8 cellular contexts compared by ENCODE assay signal in genomic region chr3:151168269-151169094, GRCh38. TPM values are rescaled to one million over a fixed set of nuclear protein-coding genes. Genes with fewer than 3 reads are reported as not detected.
A peak's percentile ranks its signal among the peaks of the same experiment; 100 is the strongest.
DNase-seq lines count a peak whose midpoint lies in the region; ATAC-seq, FAIRE-seq and TF ChIP-seq lines count a peak whose summit lies in the region.

No MANE protein-coding gene starts in this region.

- peaks cover 30% of the 10 kb centered on the region for H3K4me1 ChIP-seq in CD8-positive, alpha-beta memory T cell (ENCODE audit: insufficient read depth, low read length)
- H3K4me1 ChIP-seq in OCI-LY3 (ENCODE audit: low read length) (peaks cover 42% of the 10 kb centered on the region), thoracic aorta (ENCODE audit: control insufficient read depth in 1 of 2, low read depth in 2 of 2) (no peaks in the 10 kb centered on the region)

- H3K9ac ChIP-seq in OCI-LY3 (ENCODE audit: low read length) = no peak overlapping the region

- no peaks in the 10 kb centered on the region for H3K79me2 ChIP-seq in OCI-LY3 (ENCODE audit: low read length)

- no peaks in the 10 kb centered on the region for H3K36me3 Mint-ChIP-seq in CD8-positive, alpha-beta memory T cell

- TF ChIP-seq CTCF in OCI-LY3 (IDR thresholded peaks at IDR 0.05; ENCODE audit: low read depth, low read length) (peak; percentile 94), fibroblast of mammary gland (conservative IDR thresholded peaks at IDR 0.05; ENCODE audit: control insufficient read depth, insufficient read depth, low read depth, low read length) (peak; percentile 88), thoracic aorta (IDR thresholded peaks at IDR 0.05) (peak; percentile 60)

- H3K27me3 Mint-ChIP-seq in CD8-positive, alpha-beta memory T cell = peaks cover 0 to 2% of the 10 kb centered on the region in 2 donors

- H2AFZ ChIP-seq in OCI-LY3 (ENCODE audit: low read depth, low read length) = no peak overlapping the region

- H3K4me3 ChIP-seq in CD8-positive, alpha-beta memory T cell (ENCODE audit: low read length) = no peak overlapping the region
- H3K4me3 ChIP-seq in OCI-LY3 (ENCODE audit: low read length) (no peak overlapping the region), fibroblast of mammary gland (ENCODE audit: control insufficient read depth, low read depth, low read length) (no peak overlapping the region), thoracic aorta (no peak overlapping the region)

- H3K9me3 ChIP-seq in CD8-positive, alpha-beta memory T cell (ENCODE audit: low read length) = no peaks in the 10 kb centered on the region
- H3K9me3 ChIP-seq in OCI-LY3 (ENCODE audit: insufficient read depth, low read length) (no peaks in the 10 kb centered on the region), thoracic aorta (no peaks in the 10 kb centered on the region)

- no peaks in the 10 kb centered on the region for H3K36me3 ChIP-seq in CD8-positive, alpha-beta memory T cell (ENCODE audit: insufficient read depth, low read length)
- H3K36me3 ChIP-seq in OCI-LY3 (replicated peaks; ENCODE audit: low read depth, low read length) (no peaks in the 10 kb centered on the region), thoracic aorta (no peaks in the 10 kb centered on the region)

- DNase-seq in CD8-positive, alpha-beta memory T cell = peak; percentile 58 to 86 (median 74)
- DNase-seq in HTR-8/SVneo (ENCODE audit: insufficient read length, low spot score) = peak; percentile 59
- peak; percentile 82 for DNase-seq in activated T-cell treated with anti-CD3 and anti-CD28 coated beads, Interleukin-2, amount 50 U/mL, for 1 hour
- DNase-seq in fibroblast of mammary gland (ENCODE audit: low read depth) = peak; percentile 62
- peak in 38 of 56 donors; percentile 5 to 82 (median 32) for DNase-seq in nucleus accumbens (lab: John Stamatoyannopoulos, UW)
- DNase-seq in thoracic aorta (ENCODE audit: low spot score) = no peak

- H4K20me1 ChIP-seq in OCI-LY3 (ENCODE audit: insufficient read depth, low read length) = no peaks in the 10 kb centered on the region

- CTCF ChIA-PET in CD8-positive, alpha-beta memory T cell (lab: Charles Lee) = interaction anchor here (0.6 to 3.4 kb wide), 37 partner anchors 10 to 641 kb away, joined by 3 to 83 read pairs (median 4); partner anchors contain the start of genes GPR171 and P2RY14

- ATAC-seq in GM19467 (IDR thresholded peaks at IDR 0.05; ENCODE audit: unreplicated experiment) (peak; percentile 48), thoracic aorta (ENCODE audit: insufficient number of reproducible peaks, low FRiP score, low read depth) (no peak)

- POLR2A ChIA-PET in CD8-positive, alpha-beta memory T cell (lab: Charles Lee) = no interaction called here

- no peak overlapping the region for H3K4me3 Mint-ChIP-seq in CD8-positive, alpha-beta memory T cell

- peak overlapping the region; percentile 72 for H3K4me2 ChIP-seq in OCI-LY3 (ENCODE audit: low read length)

- FAIRE-seq in HTR-8/SVneo (lab: Jason Lieb, UNC) = no peak

- no peaks in the 10 kb centered on the region for H3K27me3 ChIP-seq in CD8-positive, alpha-beta memory T cell (ENCODE audit: insufficient read depth, low read length, poor library complexity, severe bottlenecking)
- H3K27me3 ChIP-seq in OCI-LY3 (ENCODE audit: low read depth, low read length) = no peaks in the 10 kb centered on the region
- no peaks in the 10 kb centered on the region for H3K27me3 ChIP-seq in thoracic aorta (replicated peaks; ENCODE audit: insufficient read depth)

- H3K27ac ChIP-seq in CD8-positive, alpha-beta memory T cell (ENCODE audit: low read depth, low read length) = no peak overlapping the region
- H3K27ac ChIP-seq in OCI-LY3 (ENCODE audit: low read length) = peak overlapping the region; percentile 20; the same call in 1 of the 2 replicates
- no peak overlapping the region for H3K27ac ChIP-seq in thoracic aorta

- peaks cover 32 to 43% (median 41%) of the 10 kb centered on the region in 3 donors for H3K4me1 Mint-ChIP-seq in CD8-positive, alpha-beta memory T cell

- H3K27ac Mint-ChIP-seq in CD8-positive, alpha-beta memory T cell = peak overlapping the region in 5 of 8 donors; percentile 15 to 55 (median 47)

- no peaks in the 10 kb centered on the region for H3K9me3 Mint-ChIP-seq in CD8-positive, alpha-beta memory T cell

RNA-seq across cellular contexts. Expression of gene GPR171, which starts 34.5 kb away (rescaled TPM):
- 100 to 1,000 TPM; 179 to 188 TPM for total RNA-seq in CD8-positive, alpha-beta memory T cell
- polyA plus RNA-seq in CD8-positive, alpha-beta memory T cell = 264 TPM
- total RNA-seq in thoracic aorta = 1 to 10 TPM in 1 of 2 donors, not detected in 1; 7.0 TPM

Comparison
In these comparisons a context has a peak if more than half of its experiments do, and no peak if none do; other contexts are left out.
1. RNA of gene GPR171, which starts 34.5 kb away (total RNA-seq): 179 to 188 TPM in CD8-positive, alpha-beta memory T cell; 7.0 TPM in thoracic aorta; every median in the first group is over 10 times any median in the second.
2. Peak in every context shown above with its lines, with median percentiles within 50 percentile points of each other: CTCF ChIP-seq.